9 cellular contexts compared by ENCODE assay signal in the genomic region with DNA sequence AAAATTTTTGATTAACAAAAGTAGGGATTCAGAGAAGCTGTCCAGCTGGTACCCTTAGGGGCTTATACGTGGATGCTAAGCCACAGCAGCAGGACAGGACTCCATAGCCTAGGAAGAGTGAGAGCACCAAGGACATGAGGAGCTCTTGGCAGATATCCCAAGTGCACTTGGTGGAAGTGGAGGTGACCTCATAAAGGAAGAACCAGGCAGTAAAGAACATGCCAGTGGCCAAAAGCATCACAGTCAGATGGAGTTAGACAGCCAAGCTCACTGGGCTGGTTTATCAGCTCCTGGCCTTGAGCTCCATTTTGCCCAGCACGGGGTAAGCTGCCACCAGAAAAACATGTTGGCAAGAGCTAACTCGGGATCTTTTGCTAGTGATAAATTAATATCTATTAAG.
DNase-seq lines count a peak whose midpoint lies in the region; ATAC-seq lines count a peak whose summit lies in the region.
"Had no signal": no experiment of that assay in that cellular context is flagged by ENCODE, and none has a peak within 500 bp of the region (broad histone marks: within the 10 kb centered on the region; RNA-seq: fewer than 3 reads in every experiment).

No MANE protein-coding gene starts in this region.

- no peak for ATAC-seq in activated CD8-positive, alpha-beta T cell treated with anti-CD3 and anti-CD28 coated beads, Interleukin-2, amount 10 ng/mL, durations not matched to agents 7 days and 5 days

- H3K4me1 Mint-ChIP-seq in activated CD8-positive, alpha-beta T cell treated with anti-CD3 and anti-CD28 coated beads, Interleukin-2, amount 10 ng/mL, durations not matched to agents 7 days and 5 days (ENCODE audit: low read depth), result peaks cover 5% of the 10 kb centered on the region

- no peak overlapping the region for H3K4me3 Mint-ChIP-seq in activated CD8-positive, alpha-beta T cell treated with anti-CD3 and anti-CD28 coated beads, Interleukin-2, amount 10 ng/mL, durations not matched to agents 7 days and 5 days

- H3K27me3 Mint-ChIP-seq in activated CD8-positive, alpha-beta T cell treated with anti-CD3 and anti-CD28 coated beads, Interleukin-2, amount 10 ng/mL, durations not matched to agents 7 days and 5 days (ENCODE audit: low read depth), result no peaks in the 10 kb centered on the region

- CTCF ChIA-PET in activated CD8-positive, alpha-beta T cell treated with anti-CD3 and anti-CD28 coated beads, Interleukin-2, amount 10 ng/mL, durations not matched to agents 7 days and 5 days (lab: Charles Lee), result interaction anchor here (0.6 kb wide), 1 partner anchor 104 kb away, joined by 3 read pairs; no protein-coding TSS in a partner anchor

- peak; percentile 49 for DNase-seq in DMS53 treated with DMSO at 0.1 percent for 48 hours (lab: John Stamatoyannopoulos, UW; ENCODE audit: unreplicated experiment)
- DNase-seq in NCI-H446 (lab: John Stamatoyannopoulos, UW), result peak; percentile 82 to 94
- peak; percentile 73 for DNase-seq in dermis blood vessel endothelial cell
- peak; percentile 33 for DNase-seq in pons (ENCODE audit: low spot score)
- no peak for DNase-seq in NCI-H1048 (lab: John Stamatoyannopoulos, UW)
- DNase-seq in stimulated activated CD4-positive, alpha-beta T cell treated with anti-CD3 and anti-CD28 coated beads, Interleukin-4, amount 100 ng/mL, for 24 hours, result no peak
- no peak for DNase-seq in activated CD8-positive, alpha-beta T cell treated with anti-CD3 and anti-CD28 coated beads, Interleukin-2, amount 10 ng/mL, durations not matched to agents 7 days and 5 days
- no peak for DNase-seq in SK-N-DZ (ENCODE audit: low spot score)
- DNase-seq: NCI-H2227 treated with DMSO at 0.1 percent for 48 hours had no signal

- POLR2A ChIA-PET in activated CD8-positive, alpha-beta T cell treated with anti-CD3 and anti-CD28 coated beads, Interleukin-2, amount 10 ng/mL, durations not matched to agents 7 days and 5 days (lab: Charles Lee), result no interaction called here

- H3K27ac Mint-ChIP-seq in activated CD8-positive, alpha-beta T cell treated with anti-CD3 and anti-CD28 coated beads, Interleukin-2, amount 10 ng/mL, durations not matched to agents 7 days and 5 days, result no peak overlapping the region

- peaks cover 5% of the 10 kb centered on the region for H3K36me3 Mint-ChIP-seq in activated CD8-positive, alpha-beta T cell treated with anti-CD3 and anti-CD28 coated beads, Interleukin-2, amount 10 ng/mL, durations not matched to agents 7 days and 5 days (ENCODE audit: low read depth)

- no peaks in the 10 kb centered on the region for H3K9me3 Mint-ChIP-seq in activated CD8-positive, alpha-beta T cell treated with anti-CD3 and anti-CD28 coated beads, Interleukin-2, amount 10 ng/mL, durations not matched to agents 7 days and 5 days (ENCODE audit: insufficient read depth)

Comparison
In these comparisons a context has a peak if more than half of its experiments do, and no peak if none do; other contexts are left out.
1. DNase-seq: peak in DMS53 treated with DMSO at 0.1 percent for 48 hours (single experiment), NCI-H446 (2 of 2), dermis blood vessel endothelial cell (single experiment) and pons (single experiment); none in NCI-H1048 (single experiment), stimulated activated CD4-positive, alpha-beta T cell treated with anti-CD3 and anti-CD28 coated beads, Interleukin-4, amount 100 ng/mL, for 24 hours (single experiment), activated CD8-positive, alpha-beta T cell treated with anti-CD3 and anti-CD28 coated beads, Interleukin-2, amount 10 ng/mL, durations not matched to agents 7 days and 5 days (single experiment) and SK-N-DZ (single experiment).